Comparison of ENCODE assay signal across 16 cellular contexts in genomic region chr12:104609083-104609844, GRCh38.
A peak's percentile ranks its signal among the peaks of the same experiment; 100 is the strongest.
DNase-seq lines count a peak whose midpoint lies in the region; ATAC-seq and TF ChIP-seq lines count a peak whose summit lies in the region.
"Had no signal": no experiment of that assay in that cellular context is flagged by ENCODE, and none has a peak within 500 bp of the region (broad histone marks: within the 10 kb centered on the region; RNA-seq: fewer than 3 reads in every experiment).

No MANE protein-coding gene starts in this region.

- H3K4me1 ChIP-seq in upper lobe of right lung = peaks cover 29% of the 10 kb centered on the region

- peaks cover 0 to 5% (median 3%) of the 10 kb centered on the region in 3 donors for H3K27me3 Mint-ChIP-seq in immature natural killer cell (ENCODE audit: low read depth in 3 of 3)

- H3K4me3 ChIP-seq in upper lobe of right lung = no peak overlapping the region
- H3K4me3 ChIP-seq: A549, smooth muscle cell, tibial nerve had no signal

- peak overlapping the region in 4 of 6 donors; percentile 37 to 50 (median 46) for H3K27ac Mint-ChIP-seq in immature natural killer cell

- no peak overlapping the region for H3K4me3 Mint-ChIP-seq in immature natural killer cell

- H3K27ac ChIP-seq in upper lobe of right lung = no peak overlapping the region
- H3K27ac ChIP-seq: foreskin keratinocyte, tibial nerve had no signal

- DNase-seq in NCI-H2171 treated with DMSO at 0.1 percent for 48 hours (lab: John Stamatoyannopoulos, UW) (peak; percentile 27), NCI-H2171 (lab: John Stamatoyannopoulos, UW) (no peak), NCI-H526 (lab: John Stamatoyannopoulos, UW) (peak; percentile 25 to 47), immature natural killer cell (no peak), upper lobe of right lung (no peak), NCI-H2029 (lab: John Stamatoyannopoulos, UW) (no peak)
- DNase-seq: activated naive CD4-positive, alpha-beta T cell treated with anti-CD3 and anti-CD28 coated beads, Interleukin-2, amount 50 U/mL, for 16 hours; activated T-cell treated with anti-CD3 and anti-CD28 coated beads for 4 hours; foreskin keratinocyte; NCI-H1694 treated with DMSO at 0.1 percent for 48 hours; NK-92 treated with Interleukin-12 subunit alpha and Interleukin-12 subunit beta, amount 100 ng/mL, for 24 hours had no signal

- no peaks in the 10 kb centered on the region for H3K9me3 ChIP-seq in upper lobe of right lung
- H3K9me3 ChIP-seq: A549, tibial nerve had no signal

- H3K27me3 ChIP-seq in upper lobe of right lung = no peaks in the 10 kb centered on the region
- H3K27me3 ChIP-seq: foreskin keratinocyte, tibial nerve had no signal

- H3K36me3 Mint-ChIP-seq in immature natural killer cell = no peaks in the 10 kb centered on the region

- peaks cover 68 to 96% of the 10 kb centered on the region in 2 donors for H3K4me1 Mint-ChIP-seq in immature natural killer cell

- H3K36me3 ChIP-seq in upper lobe of right lung = no peaks in the 10 kb centered on the region
- H3K36me3 ChIP-seq: tibial nerve had no signal

- ATAC-seq in upper lobe of right lung (no peak), HG02798 (IDR thresholded peaks at IDR 0.05; ENCODE audit: poor library complexity, unreplicated experiment) (no peak), GM19023 (IDR thresholded peaks at IDR 0.05; ENCODE audit: unreplicated experiment) (no peak)
- ATAC-seq: A549, foreskin keratinocyte had no signal

- intact Hi-C loops in upper lobe of right lung (cut with DNase I) = no loop called here

- TF ChIP-seq CTCF in upper lobe of right lung (IDR thresholded peaks at IDR 0.05) = no peak

- no peaks in the 10 kb centered on the region for H3K9me3 Mint-ChIP-seq in immature natural killer cell

Comparison
In these comparisons a context has a peak if more than half of its experiments do, and no peak if none do; other contexts are left out.
1. DNase-seq: peak in NCI-H2171 treated with DMSO at 0.1 percent for 48 hours (single experiment) and NCI-H526 (2 of 2); none in NCI-H2171 (single experiment), immature natural killer cell (0 of 3), upper lobe of right lung (single experiment) and NCI-H2029 (single experiment).